In genomic region chr15:66882251-66883020, GRCh38 we compare ENCODE assay signal across 10 cellular contexts.
DNase-seq lines count a peak whose midpoint lies in the region; ATAC-seq lines count a peak whose summit lies in the region.
"Had no signal": no experiment of that assay in that cellular context is flagged by ENCODE, and none has a peak within 500 bp of the region (broad histone marks: within the 10 kb centered on the region; RNA-seq: fewer than 3 reads in every experiment).

No MANE protein-coding gene starts in this region.

- no peak overlapping the region for H3K4me3 ChIP-seq in skeletal muscle satellite cell (ENCODE audit: low read length)
- H3K4me3 ChIP-seq: right lobe of liver had no signal

- peak overlapping the region; percentile 34 for H3K4me2 ChIP-seq in skeletal muscle satellite cell (ENCODE audit: low read length)

- DNase-seq in GM04504 (ENCODE audit: low read depth) (peak; percentile 63), Right ventricle myocardium superior (peak; percentile 62), NCI-H2196 (lab: John Stamatoyannopoulos, UW; ENCODE audit: unreplicated experiment) (no peak), left colon (no peak)
- peak; percentile 35 for DNase-seq in activated CD8-positive, alpha-beta memory T cell treated with anti-CD3 and anti-CD28 coated beads, Interleukin-2, amount 50 U/mL, for 48 hours
- DNase-seq in activated naive CD4-positive, alpha-beta T cell (lab: John Stamatoyannopoulos, UW): no peak
- DNase-seq: activated effector memory CD4-positive, alpha-beta T cell treated with Interleukin-2 at 50 U/mL for 16 hours had no signal

- no peaks in the 10 kb centered on the region for H3K27me3 ChIP-seq in skeletal muscle satellite cell (ENCODE audit: control insufficient read depth, insufficient read depth, low read length)
- H3K27me3 ChIP-seq: right lobe of liver had no signal

- H3K4me1 ChIP-seq in skeletal muscle satellite cell (ENCODE audit: control insufficient read depth, insufficient read depth, low read length): peaks cover 32% of the 10 kb centered on the region

- no peaks in the 10 kb centered on the region for H3K9me3 ChIP-seq in skeletal muscle satellite cell (replicated peaks; ENCODE audit: low read length)
- H3K9me3 ChIP-seq: right lobe of liver had no signal

- intact Hi-C loops in Right ventricle myocardium superior (cut with DNase I): no loop called here
- intact Hi-C loops in left colon (cut with DNase I, micrococcal nuclease): no loop called here

- peak; percentile 31 for ATAC-seq in Right ventricle myocardium superior (ENCODE audit: poor library complexity)
- no peak for ATAC-seq in left colon
- ATAC-seq in HG03039 (IDR thresholded peaks at IDR 0.05; ENCODE audit: unreplicated experiment): no peak

- H3K9ac ChIP-seq in skeletal muscle satellite cell (ENCODE audit: low read depth, low read length): peak overlapping the region; percentile 53

- no peaks in the 10 kb centered on the region for H3K36me3 ChIP-seq in skeletal muscle satellite cell (ENCODE audit: insufficient read depth, low read length)
- H3K36me3 ChIP-seq: right lobe of liver had no signal

Comparison
In these comparisons a context has a peak if more than half of its experiments do, and no peak if none do; other contexts are left out.
1. DNase-seq: peak in GM04504 (single experiment), activated CD8-positive, alpha-beta memory T cell treated with anti-CD3 and anti-CD28 coated beads, Interleukin-2, amount 50 U/mL, for 48 hours (single experiment) and Right ventricle myocardium superior (single experiment); none in activated naive CD4-positive, alpha-beta T cell (0 of 4), NCI-H2196 (single experiment) and left colon (0 of 2).